1 cellular context compared by ENCODE assay signal in genomic region chr19:29662278-29662603, GRCh38.
TF ChIP-seq lines count a peak whose summit lies in the region.

No MANE protein-coding gene starts in this region.

TF ChIP-seq in endothelial cell of umbilical vein, 7 proteins besides CTCF, POLR2A, EP300 and RAD21:
- TF ChIP-seq FOS (IDR thresholded peaks at IDR 0.05; ENCODE audit: borderline replicate concordance, insufficient read depth, low read length) (no peak), GATA2 (IDR thresholded peaks at IDR 0.05; ENCODE audit: insufficient read depth, insufficient read length, low read depth, low read length) (no peak), MYC (IDR thresholded peaks at IDR 0.05; ENCODE audit: low read depth, low read length) (no peak), JUN (IDR thresholded peaks at IDR 0.05; ENCODE audit: borderline replicate concordance, insufficient read depth, insufficient read length, low read depth) (no peak), EZH2 (IDR thresholded peaks at IDR 0.05; ENCODE audit: borderline replicate concordance, low read depth, low read length, severe bottlenecking) (no peak), POLR2AphosphoS5 (IDR thresholded peaks at IDR 0.05; ENCODE audit: insufficient read depth, low read depth, low read length) (no peak)
- TF ChIP-seq, protein P1, sequence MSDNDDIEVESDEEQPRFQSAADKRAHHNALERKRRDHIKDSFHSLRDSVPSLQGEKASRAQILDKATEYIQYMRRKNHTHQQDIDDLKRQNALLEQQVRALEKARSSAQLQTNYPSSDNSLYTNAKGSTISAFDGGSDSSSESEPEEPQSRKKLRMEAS (IDR thresholded peaks at IDR 0.05; ENCODE audit: insufficient read depth, insufficient read length), result no peak
